Comparison of ENCODE assay signal across 15 cellular contexts in genomic region chr10:101682172-101682825, GRCh38. TPM values are rescaled to one million over a fixed set of nuclear protein-coding genes. Genes with fewer than 3 reads are reported as not detected.
A peak's percentile ranks its signal among the peaks of the same experiment; 100 is the strongest.
DNase-seq lines count a peak whose midpoint lies in the region; ATAC-seq, FAIRE-seq and TF ChIP-seq lines count a peak whose summit lies in the region.
"Had no signal": no experiment of that assay in that cellular context is flagged by ENCODE, and none has a peak within 500 bp of the region (broad histone marks: within the 10 kb centered on the region; RNA-seq: fewer than 3 reads in every experiment).

No MANE protein-coding gene starts in this region.

- H3K27me3 Mint-ChIP-seq in osteocyte (ENCODE audit: unreplicated experiment), result no peaks in the 10 kb centered on the region
- H3K27me3 Mint-ChIP-seq: activated naive CD8-positive, alpha-beta T cell treated with anti-CD3 and anti-CD28 coated beads for 36 hours had no signal

- no peak for TF ChIP-seq POLR2A in NB4 (IDR thresholded peaks at IDR 0.05; ENCODE audit: extremely low read depth, insufficient read length)

- no peak for DNase-seq in D721Med (ENCODE audit: insufficient read length, low spot score)
- DNase-seq in NB4 (ENCODE audit: low read depth), result peak; percentile 53
- DNase-seq in fibroblast of the aortic adventitia (ENCODE audit: low read depth), result peak; percentile 23
- DNase-seq in osteocyte (ENCODE audit: extremely low spot score, unreplicated experiment), result no peak
- no peak for DNase-seq in activated effector memory CD4-positive, alpha-beta T cell treated with anti-CD3 and anti-CD28 coated beads, Interleukin-2, amount 50 U/mL, for 16 hours
- DNase-seq in 8988T, result no peak
- no peak for DNase-seq in NCI-H2227 treated with DMSO at 0.1 percent for 48 hours (lab: John Stamatoyannopoulos, UW)
- DNase-seq: activated CD4-positive, alpha-beta T cell treated with anti-CD3 and anti-CD28 coated beads for 4 hours; activated naive CD8-positive, alpha-beta T cell treated with anti-CD3 and anti-CD28 coated beads for 36 hours; DMS79 treated with DMSO at 0.1 percent for 48 hours; endodermal cell; NCI-H187 had no signal

- peak overlapping the region; percentile 68 for H3K4me3 Mint-ChIP-seq in osteocyte (ENCODE audit: unreplicated experiment)
- H3K4me3 Mint-ChIP-seq: activated naive CD8-positive, alpha-beta T cell treated with anti-CD3 and anti-CD28 coated beads for 36 hours; endodermal cell had no signal

- peaks cover 5% of the 10 kb centered on the region for H3K36me3 Mint-ChIP-seq in osteocyte (ENCODE audit: unreplicated experiment)

- peak overlapping the region; percentile 90 for H3K27ac Mint-ChIP-seq in osteocyte (ENCODE audit: unreplicated experiment)
- H3K27ac Mint-ChIP-seq: activated naive CD8-positive, alpha-beta T cell treated with anti-CD3 and anti-CD28 coated beads for 36 hours; endodermal cell had no signal

- FAIRE-seq in D721Med (lab: Jason Lieb, UNC), result peak; percentile 6

- no peak for TF ChIP-seq CTCF in D721Med (IDR thresholded peaks at IDR 0.05; ENCODE audit: insufficient read depth, missing control alignments)
- no peak for TF ChIP-seq CTCF in NB4 (IDR thresholded peaks at IDR 0.05; ENCODE audit: low read depth, low read length)
- TF ChIP-seq CTCF in fibroblast of the aortic adventitia (IDR thresholded peaks at IDR 0.05; ENCODE audit: insufficient read depth, low read length), result no peak
- TF ChIP-seq CTCF in osteocyte (IDR thresholded peaks at IDR 0.05), result no peak

- H3K4me3 ChIP-seq in NB4 (ENCODE audit: low read depth, low read length) (peak overlapping the region; percentile 32), fibroblast of the aortic adventitia (ENCODE audit: low read depth, low read length) (no peak overlapping the region)
- H3K4me3 ChIP-seq: HAP-1, smooth muscle cell had no signal

- H3K9me3 Mint-ChIP-seq in osteocyte (ENCODE audit: unreplicated experiment), result peaks cover under 1% of the 10 kb centered on the region
- H3K9me3 Mint-ChIP-seq: activated naive CD8-positive, alpha-beta T cell treated with anti-CD3 and anti-CD28 coated beads for 36 hours had no signal

- peaks cover 32% of the 10 kb centered on the region for H3K4me1 Mint-ChIP-seq in osteocyte (ENCODE audit: unreplicated experiment)

- no peak for ATAC-seq in GM19324 (IDR thresholded peaks at IDR 0.05; ENCODE audit: low FRiP score, unreplicated experiment)

RNA-seq across cellular contexts. Expression of gene FBXW4, which starts 12.7 kb away (rescaled TPM):
- total RNA-seq in fibroblast of the aortic adventitia (ENCODE audit: low replicate concordance) (27.4 and 35.2 TPM in 2 replicates), osteocyte (44.6 and 51.5 TPM in 2 replicates)

Comparison
In these comparisons a context has a peak if more than half of its experiments do, and no peak if none do; other contexts are left out.
1. DNase-seq: peak in NB4 (single experiment) and fibroblast of the aortic adventitia (single experiment); none in D721Med (single experiment), osteocyte (single experiment), activated effector memory CD4-positive, alpha-beta T cell treated with anti-CD3 and anti-CD28 coated beads, Interleukin-2, amount 50 U/mL, for 16 hours (single experiment), 8988T (single experiment) and NCI-H2227 treated with DMSO at 0.1 percent for 48 hours (single experiment).